In genomic region chr1:63051356-63051755, GRCh38 we compare ENCODE assay signal across 22 cellular contexts.
"Had no signal": no experiment of that assay in that cellular context is flagged by ENCODE, and none has a peak within 500 bp of the region (broad histone marks: within the 10 kb centered on the region; RNA-seq: fewer than 3 reads in every experiment).

No MANE protein-coding gene starts in this region.

- H3K4me2 ChIP-seq: hepatocyte had no signal

- ATAC-seq: effector memory CD8-positive, alpha-beta T cell; foreskin keratinocyte; gastroesophageal sphincter; heart left ventricle; left cardiac atrium; left lung; left ventricle myocardium superior; lower lobe of right lung had no signal

- H3K9me3 ChIP-seq: colonic mucosa, esophagus muscularis mucosa, gastroesophageal sphincter, heart left ventricle, left lung, lower lobe of right lung had no signal

- H3K27ac ChIP-seq: colonic mucosa, epithelial cell of prostate, esophagus muscularis mucosa, foreskin keratinocyte, gastroesophageal sphincter, heart left ventricle, hepatocyte, left lung, lower lobe of right lung had no signal

- H3K4me1 ChIP-seq: colonic mucosa, esophagus muscularis mucosa, foreskin keratinocyte, gastroesophageal sphincter, heart left ventricle, left lung, lower lobe of right lung had no signal

- DNase-seq: colonic mucosa; cortex of kidney; effector CD8-positive, alpha-beta T cell; effector memory CD8-positive, alpha-beta T cell; endodermal cell; foreskin keratinocyte; heart left ventricle; hypothalamus; immature natural killer cell; islet precursor cell; left cardiac atrium; left lung; left ventricle myocardium superior; lower lobe of right lung; mesendoderm; midbrain had no signal

- H3K27me3 ChIP-seq: colonic mucosa, foreskin keratinocyte, gastroesophageal sphincter, heart left ventricle, hepatocyte, left lung had no signal

- H2AFZ ChIP-seq: hepatocyte had no signal

- FAIRE-seq: endometrium, frontal cortex had no signal

- H3K36me3 ChIP-seq: colonic mucosa, esophagus muscularis mucosa, gastroesophageal sphincter, heart left ventricle, left lung, lower lobe of right lung had no signal

- H3K4me3 ChIP-seq: colonic mucosa, esophagus muscularis mucosa, gastroesophageal sphincter, heart left ventricle, hepatocyte, left lung, lower lobe of right lung had no signal
